14 cellular contexts compared by ENCODE assay signal in the genomic region with DNA sequence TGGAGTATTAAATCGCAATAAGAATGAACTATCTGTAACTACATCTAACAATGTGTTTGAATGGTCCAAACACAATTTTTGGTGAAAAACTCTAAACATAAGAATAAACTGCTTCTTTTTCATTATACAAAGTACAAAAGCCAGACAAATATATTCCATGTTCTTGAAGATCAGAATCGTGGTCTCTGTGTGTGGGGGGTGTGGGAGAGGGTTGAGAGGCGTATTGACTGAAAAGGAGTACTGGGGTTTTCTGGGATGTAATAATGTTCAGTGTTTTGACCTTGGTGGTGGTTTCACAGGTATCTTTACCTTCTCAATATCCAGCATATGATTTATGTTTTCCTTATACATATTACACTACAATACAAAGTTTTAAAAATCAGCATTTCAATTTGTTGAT. TPM values are rescaled to one million over a fixed set of nuclear protein-coding genes. Genes with fewer than 3 reads are reported as not detected.
DNase-seq lines count a peak whose midpoint lies in the region; ATAC-seq and TF ChIP-seq lines count a peak whose summit lies in the region.
"Had no signal": no experiment of that assay in that cellular context is flagged by ENCODE, and none has a peak within 500 bp of the region (broad histone marks: within the 10 kb centered on the region; RNA-seq: fewer than 3 reads in every experiment).

No MANE protein-coding gene starts in this region.

- H3K27ac Mint-ChIP-seq in activated naive CD4-positive, alpha-beta T cell treated with anti-CD3 and anti-CD28 coated beads, Interleukin-2, amount 10 ng/mL, durations not matched to agents 7 days and 5 days, result no peak overlapping the region
- H3K27ac Mint-ChIP-seq in activated naive CD4-positive, alpha-beta T cell treated with anti-CD3 and anti-CD28 coated beads, Interleukin-2, amount 50 U/mL, for 72 hours, result no peak overlapping the region
- no peak overlapping the region for H3K27ac Mint-ChIP-seq in naive thymus-derived CD8-positive, alpha-beta T cell
- H3K27ac Mint-ChIP-seq in activated CD4-positive, alpha-beta T cell treated with anti-CD3 and anti-CD28 coated beads for 36 hours, result no peak overlapping the region
- H3K27ac Mint-ChIP-seq: type B pancreatic cell had no signal

- H3K36me3 ChIP-seq in right lobe of liver, result no peaks in the 10 kb centered on the region
- no peaks in the 10 kb centered on the region for H3K36me3 ChIP-seq in thoracic aorta

- TF ChIP-seq CTCF in WI38 (IDR thresholded peaks at IDR 0.05; ENCODE audit: low read depth, low read length) (no peak), right lobe of liver (IDR thresholded peaks at IDR 0.05) (no peak), thoracic aorta (IDR thresholded peaks at IDR 0.05) (no peak)

- H3K4me3 Mint-ChIP-seq in activated naive CD4-positive, alpha-beta T cell treated with anti-CD3 and anti-CD28 coated beads, Interleukin-2, amount 10 ng/mL, durations not matched to agents 7 days and 5 days, result peak overlapping the region; percentile 5
- H3K4me3 Mint-ChIP-seq in activated T-cell treated with anti-CD3 and anti-CD28 coated beads, Interleukin-2, amount 50 U/mL, for 4 hours, result no peak overlapping the region
- H3K4me3 Mint-ChIP-seq in naive thymus-derived CD8-positive, alpha-beta T cell, result no peak overlapping the region
- H3K4me3 Mint-ChIP-seq in activated CD4-positive, alpha-beta T cell treated with anti-CD3 and anti-CD28 coated beads for 36 hours, result no peak overlapping the region
- H3K4me3 Mint-ChIP-seq: type B pancreatic cell had no signal

- no peaks in the 10 kb centered on the region for H3K27me3 ChIP-seq in right lobe of liver
- no peaks in the 10 kb centered on the region for H3K27me3 ChIP-seq in thoracic aorta (replicated peaks; ENCODE audit: insufficient read depth)
- H3K27me3 ChIP-seq: body of pancreas had no signal

- no peak for TF ChIP-seq POLR2A in right lobe of liver (IDR thresholded peaks at IDR 0.05)

- 48% methylated on average over 3 of the region's 3 CpGs for WGBS in right lobe of liver (ENCODE audit: insufficient coverage, low coverage, low lambda C conversion rate, missing lambda C conversion rate)

- H3K9me3 Mint-ChIP-seq in activated naive CD4-positive, alpha-beta T cell treated with anti-CD3 and anti-CD28 coated beads, Interleukin-2, amount 10 ng/mL, durations not matched to agents 7 days and 5 days, result no peaks in the 10 kb centered on the region
- H3K9me3 Mint-ChIP-seq in activated naive CD4-positive, alpha-beta T cell treated with anti-CD3 and anti-CD28 coated beads, Interleukin-2, amount 50 U/mL, for 72 hours, result no peaks in the 10 kb centered on the region
- H3K9me3 Mint-ChIP-seq in activated T-cell treated with anti-CD3 and anti-CD28 coated beads, Interleukin-2, amount 50 U/mL, for 4 hours, result no peaks in the 10 kb centered on the region
- no peaks in the 10 kb centered on the region for H3K9me3 Mint-ChIP-seq in naive thymus-derived CD8-positive, alpha-beta T cell
- H3K9me3 Mint-ChIP-seq in activated CD4-positive, alpha-beta T cell treated with anti-CD3 and anti-CD28 coated beads for 36 hours (ENCODE audit: low read depth), result no peaks in the 10 kb centered on the region
- H3K9me3 Mint-ChIP-seq: CD8-positive, alpha-beta T cell; type B pancreatic cell had no signal

- H3K4me3 ChIP-seq in WI38 (ENCODE audit: low read depth, low read length), result peak overlapping the region; percentile 44
- peak overlapping the region; percentile 28 to 60 (median 49) for H3K4me3 ChIP-seq in right lobe of liver
- H3K4me3 ChIP-seq in thoracic aorta, result peak overlapping the region; percentile 62
- H3K4me3 ChIP-seq: body of pancreas had no signal

- POLR2A ChIA-PET in naive thymus-derived CD8-positive, alpha-beta T cell (lab: Charles Lee), result no interaction called here
- POLR2A ChIA-PET in activated CD4-positive, alpha-beta T cell treated with anti-CD3 and anti-CD28 coated beads for 36 hours (lab: Charles Lee), result no interaction called here

- CTCF ChIA-PET in activated naive CD4-positive, alpha-beta T cell treated with anti-CD3 and anti-CD28 coated beads, Interleukin-2, amount 10 ng/mL, durations not matched to agents 7 days and 5 days (lab: Charles Lee), result no interaction called here
- CTCF ChIA-PET in activated CD4-positive, alpha-beta T cell treated with anti-CD3 and anti-CD28 coated beads for 36 hours (lab: Charles Lee), result interaction anchor here (1.0 kb wide), 1 partner anchor 502 kb away, joined by 3 read pairs; no protein-coding TSS in a partner anchor

- no peaks in the 10 kb centered on the region for H3K27me3 Mint-ChIP-seq in activated naive CD4-positive, alpha-beta T cell treated with anti-CD3 and anti-CD28 coated beads, Interleukin-2, amount 10 ng/mL, durations not matched to agents 7 days and 5 days
- H3K27me3 Mint-ChIP-seq in activated T-cell treated with anti-CD3 and anti-CD28 coated beads, Interleukin-2, amount 50 U/mL, for 4 hours (ENCODE audit: low read depth), result no peaks in the 10 kb centered on the region
- peaks cover 0 to 2% (median 0%) of the 10 kb centered on the region in 5 donors for H3K27me3 Mint-ChIP-seq in naive thymus-derived CD8-positive, alpha-beta T cell
- no peaks in the 10 kb centered on the region for H3K27me3 Mint-ChIP-seq in activated CD4-positive, alpha-beta T cell treated with anti-CD3 and anti-CD28 coated beads for 36 hours
- H3K27me3 Mint-ChIP-seq: type B pancreatic cell had no signal

- peaks cover 17% of the 10 kb centered on the region for H3K4me1 Mint-ChIP-seq in activated naive CD4-positive, alpha-beta T cell treated with anti-CD3 and anti-CD28 coated beads, Interleukin-2, amount 10 ng/mL, durations not matched to agents 7 days and 5 days
- H3K4me1 Mint-ChIP-seq in activated T-cell treated with anti-CD3 and anti-CD28 coated beads, Interleukin-2, amount 50 U/mL, for 4 hours (ENCODE audit: low read depth), result peaks cover 16% of the 10 kb centered on the region
- peaks cover 0 to 13% (median 10%) of the 10 kb centered on the region in 4 donors for H3K4me1 Mint-ChIP-seq in naive thymus-derived CD8-positive, alpha-beta T cell
- H3K4me1 Mint-ChIP-seq in activated CD4-positive, alpha-beta T cell treated with anti-CD3 and anti-CD28 coated beads for 36 hours, result peaks cover 16% of the 10 kb centered on the region

- H3K27ac ChIP-seq in right lobe of liver (peak overlapping the region; percentile 81 to 89 (median 83)), thoracic aorta (no peak overlapping the region)
- H3K27ac ChIP-seq: body of pancreas had no signal

- no peaks in the 10 kb centered on the region for H3K36me3 Mint-ChIP-seq in activated naive CD4-positive, alpha-beta T cell treated with anti-CD3 and anti-CD28 coated beads, Interleukin-2, amount 10 ng/mL, durations not matched to agents 7 days and 5 days
- no peaks in the 10 kb centered on the region for H3K36me3 Mint-ChIP-seq in activated naive CD4-positive, alpha-beta T cell treated with anti-CD3 and anti-CD28 coated beads, Interleukin-2, amount 50 U/mL, for 72 hours
- no peaks in the 10 kb centered on the region for H3K36me3 Mint-ChIP-seq in activated T-cell treated with anti-CD3 and anti-CD28 coated beads, Interleukin-2, amount 50 U/mL, for 4 hours (ENCODE audit: insufficient read depth)
- H3K36me3 Mint-ChIP-seq in naive thymus-derived CD8-positive, alpha-beta T cell, result no peaks in the 10 kb centered on the region
- no peaks in the 10 kb centered on the region for H3K36me3 Mint-ChIP-seq in activated CD4-positive, alpha-beta T cell treated with anti-CD3 and anti-CD28 coated beads for 36 hours (ENCODE audit: low read depth)
- H3K36me3 Mint-ChIP-seq: CD8-positive, alpha-beta T cell; type B pancreatic cell had no signal

- intact Hi-C loops in right lobe of liver (cut with DNase I), result no loop called here
- intact Hi-C loops in activated CD4-positive, alpha-beta T cell treated with anti-CD3 and anti-CD28 coated beads for 36 hours (cut with DNase I, micrococcal nuclease), result no loop called here

- peaks cover 0 to 8% (median 0%) of the 10 kb centered on the region in 4 donors for H3K4me1 ChIP-seq in right lobe of liver
- H3K4me1 ChIP-seq in thoracic aorta (ENCODE audit: control insufficient read depth in 1 of 2, low read depth in 2 of 2), result no peaks in the 10 kb centered on the region
- H3K4me1 ChIP-seq: body of pancreas had no signal

- ATAC-seq in activated naive CD4-positive, alpha-beta T cell treated with anti-CD3 and anti-CD28 coated beads, Interleukin-2, amount 50 U/mL, for 72 hours, result no peak
- ATAC-seq in right lobe of liver (no peak), thoracic aorta (ENCODE audit: insufficient number of reproducible peaks, low FRiP score, low read depth) (no peak)
- ATAC-seq in activated T-cell treated with anti-CD3 and anti-CD28 coated beads, Interleukin-2, amount 50 U/mL, for 4 hours, result no peak
- no peak for ATAC-seq in naive thymus-derived CD8-positive, alpha-beta T cell
- no peak for ATAC-seq in activated CD4-positive, alpha-beta T cell treated with anti-CD3 and anti-CD28 coated beads for 36 hours
- ATAC-seq: CD8-positive, alpha-beta T cell had no signal

- H3K9me3 ChIP-seq in right lobe of liver (no peaks in the 10 kb centered on the region), thoracic aorta (no peaks in the 10 kb centered on the region)
- H3K9me3 ChIP-seq: body of pancreas had no signal

- DNase-seq in activated naive CD4-positive, alpha-beta T cell treated with anti-CD3 and anti-CD28 coated beads, Interleukin-2, amount 10 ng/mL, durations not matched to agents 7 days and 5 days, result no peak
- no peak for DNase-seq in activated naive CD4-positive, alpha-beta T cell treated with anti-CD3 and anti-CD28 coated beads, Interleukin-2, amount 50 U/mL, for 72 hours (ENCODE audit: low spot score in 2 of 2)
- DNase-seq in right lobe of liver (no peak), thoracic aorta (ENCODE audit: low spot score) (no peak)
- no peak for DNase-seq in activated T-cell treated with anti-CD3 and anti-CD28 coated beads, Interleukin-2, amount 50 U/mL, for 4 hours
- no peak for DNase-seq in naive thymus-derived CD8-positive, alpha-beta T cell
- no peak for DNase-seq in activated CD4-positive, alpha-beta T cell treated with anti-CD3 and anti-CD28 coated beads for 36 hours
- DNase-seq: activated gamma-delta T cell; CD8-positive, alpha-beta T cell; effector CD8-positive, alpha-beta T cell; SHP77 had no signal

RNA-seq across cellular contexts. Expression of a gene that starts 0.8 kb away (rescaled TPM):
- under 1 TPM in 1 of 2 donors, not detected in 1; 0.34 TPM for total RNA-seq in activated naive CD4-positive, alpha-beta T cell treated with anti-CD3 and anti-CD28 coated beads, Interleukin-2, amount 50 U/mL, for 72 hours
- total RNA-seq in right lobe of liver (1,000 to 10,000 TPM in 3 of 6 experiments, 100 to 1,000 TPM in 3; 663 to 1,371 (median 1,032) TPM), thoracic aorta (100 to 1,000 TPM; 381 to 467 TPM)
- under 1 TPM; 0.35 to 0.76 (median 0.63) TPM for total RNA-seq in activated T-cell treated with anti-CD3 and anti-CD28 coated beads, Interleukin-2, amount 50 U/mL, for 4 hours
- under 1 TPM; 0.21 to 0.44 TPM for total RNA-seq in naive thymus-derived CD8-positive, alpha-beta T cell
- 1 to 10 TPM in 1 of 3 donors, not detected in 2; 6.7 TPM for polyA plus RNA-seq in naive thymus-derived CD8-positive, alpha-beta T cell
- 1 to 10 TPM; 1.4 to 1.5 TPM for total RNA-seq in activated CD4-positive, alpha-beta T cell treated with anti-CD3 and anti-CD28 coated beads for 36 hours

RNA-seq across cellular contexts. Expression of a gene that starts 42.8 kb away (rescaled TPM):
- total RNA-seq in activated naive CD4-positive, alpha-beta T cell treated with anti-CD3 and anti-CD28 coated beads, Interleukin-2, amount 50 U/mL, for 72 hours, result not detected
- total RNA-seq in right lobe of liver (1 to 10 TPM; 5.3 to 8.4 (median 7.5) TPM), thoracic aorta (10 to 100 TPM; 15.6 to 23.6 TPM)
- total RNA-seq in activated T-cell treated with anti-CD3 and anti-CD28 coated beads, Interleukin-2, amount 50 U/mL, for 4 hours, result not detected
- not detected for total RNA-seq in naive thymus-derived CD8-positive, alpha-beta T cell
- not detected for polyA plus RNA-seq in naive thymus-derived CD8-positive, alpha-beta T cell
- total RNA-seq in activated CD4-positive, alpha-beta T cell treated with anti-CD3 and anti-CD28 coated beads for 36 hours, result under 1 TPM; 0.05 to 0.09 TPM
- total RNA-seq: CD8-positive, alpha-beta T cell had no signal

Comparison
In these comparisons a context has a peak if more than half of its experiments do, and no peak if none do; other contexts are left out.
1. H3K27ac ChIP-seq: peak in right lobe of liver (3 of 3); none in thoracic aorta (0 of 2).
2. RNA of a gene that starts 0.8 kb away (total RNA-seq): 663 to 1,371 TPM in right lobe of liver and 381 to 467 TPM in thoracic aorta; 1.4 to 1.5 TPM in activated CD4-positive, alpha-beta T cell treated with anti-CD3 and anti-CD28 coated beads for 36 hours, 0.35 to 0.76 TPM in activated T-cell treated with anti-CD3 and anti-CD28 coated beads, Interleukin-2, amount 50 U/mL, for 4 hours, 0.21 to 0.44 TPM in naive thymus-derived CD8-positive, alpha-beta T cell and 0.34 TPM in activated naive CD4-positive, alpha-beta T cell treated with anti-CD3 and anti-CD28 coated beads, Interleukin-2, amount 50 U/mL, for 72 hours; every median in the first group is over 100 times any median in the second.
3. RNA of a gene that starts 42.8 kb away (total RNA-seq): 15.6 to 23.6 TPM in thoracic aorta and 5.3 to 8.4 TPM in right lobe of liver; 0.05 to 0.09 TPM in activated CD4-positive, alpha-beta T cell treated with anti-CD3 and anti-CD28 coated beads for 36 hours, not detected in activated T-cell treated with anti-CD3 and anti-CD28 coated beads, Interleukin-2, amount 50 U/mL, for 4 hours, not detected in activated naive CD4-positive, alpha-beta T cell treated with anti-CD3 and anti-CD28 coated beads, Interleukin-2, amount 50 U/mL, for 72 hours and not detected in naive thymus-derived CD8-positive, alpha-beta T cell; every median in the first group is over 4 times any median in the second.
4. Peak in every context shown above with its lines, with median percentiles within 50 percentile points of each other: H3K4me3 ChIP-seq.